Comparison of ENCODE assay signal across 8 cellular contexts in the genomic region with DNA sequence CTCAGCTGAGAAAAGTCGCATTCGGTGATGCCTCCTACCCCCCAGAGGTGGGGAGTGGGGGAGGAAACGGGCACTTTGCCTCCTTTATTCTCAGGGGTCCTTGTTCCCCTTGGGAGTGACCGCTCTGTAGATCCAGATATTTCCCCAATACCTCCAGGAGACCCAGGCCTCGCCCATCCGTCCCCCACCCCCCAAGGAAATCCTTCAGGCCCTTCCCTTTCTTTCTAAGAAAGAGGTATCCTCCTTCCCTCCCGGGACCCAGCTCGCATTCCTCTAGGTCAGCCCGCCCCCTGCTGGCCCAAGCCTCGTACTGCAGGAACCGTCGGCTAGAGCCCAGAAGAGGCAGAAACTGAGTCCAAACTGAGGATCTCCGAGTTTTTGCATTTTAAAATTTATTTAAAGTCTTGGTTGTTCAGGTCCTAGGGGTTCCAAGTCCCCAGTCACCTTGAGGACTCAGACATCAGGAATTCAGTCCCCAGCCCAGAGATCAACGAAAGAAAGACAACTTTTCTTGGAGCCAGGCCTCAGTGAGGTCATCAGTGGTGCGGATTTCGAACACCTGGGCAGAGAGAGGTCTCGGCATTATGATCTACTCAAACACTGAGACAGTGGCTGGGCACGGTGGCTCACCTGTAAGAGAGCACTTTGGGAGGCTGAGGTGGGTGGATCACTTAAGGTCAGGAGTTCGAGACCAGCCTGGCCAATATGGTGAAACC. TPM values are rescaled to one million over a fixed set of nuclear protein-coding genes. Genes with fewer than 3 reads are reported as not detected.
DNase-seq lines count a peak whose midpoint lies in the region; ATAC-seq and TF ChIP-seq lines count a peak whose summit lies in the region.

No MANE protein-coding gene starts in this region.

- DNase-seq in NCI-H2081 (lab: John Stamatoyannopoulos, UW), result peak; percentile 47 to 64
- no peak for DNase-seq in NCI-H2081 treated with DMSO at 0.1 percent for 48 hours (lab: John Stamatoyannopoulos, UW)
- peak; percentile 26 for DNase-seq in NCI-H2029 treated with DMSO at 0.1 percent for 48 hours (lab: John Stamatoyannopoulos, UW)
- peak; percentile 95 for DNase-seq in WTC11 (ENCODE audit: low spot score)
- DNase-seq in MCF 10A (ENCODE audit: unreplicated experiment), result peak; percentile 80
- peak; percentile 94 for DNase-seq in inferior parietal cortex (ENCODE audit: extremely low spot score)
- peak; percentile 87 for DNase-seq in stimulated activated CD4-positive, alpha-beta T cell treated with anti-CD3 and anti-CD28 coated beads, Interleukin-15, amount 100 ng/mL, for 24 hours

- intact Hi-C loops in MCF 10A (cut with micrococcal nuclease), result loop anchor here (1.0 to 10.0 kb wide), 5 partner anchors 116 to 366 kb away; partner anchors contain the start of gene NCCRP1

- H3K9me3 Mint-ChIP-seq in WTC11 (0 out of 2 replicates have a peak, but pooled peaks cover 3% of the 10 kb centered on the region), MCF 10A (ENCODE audit: unreplicated experiment) (no peaks in the 10 kb centered on the region)

- H3K4me3 Mint-ChIP-seq in WTC11 (no peak overlapping the region), MCF 10A (ENCODE audit: unreplicated experiment) (no peak overlapping the region)

- BruUV-seq in MCF 10A (replicated peaks; lab: Mats Ljungman, UMichigan), result no TSS peak

- peak; percentile 99 for TF ChIP-seq CTCF in WTC11 (IDR thresholded peaks at IDR 0.05)
- peak; percentile 95 for TF ChIP-seq CTCF in MCF 10A (IDR thresholded peaks at IDR 0.05; ENCODE audit: unreplicated experiment)

- CTCF ChIA-PET in WTC11 (lab: Charles Lee), result interaction anchor here (0.5 to 2.7 kb wide), 31 partner anchors 8 to 1129 kb away, joined by 3 to 13 read pairs (median 4); partner anchors contain the start of genes GMFG, MED29, PAF1 and PAK4
- CTCF ChIA-PET in MCF 10A (lab: Yijun Ruan, JAX), result interaction anchor here (0.6 to 4.8 kb wide), 29 partner anchors 8 to 446 kb away, joined by 3 to 65 read pairs (median 4); partner anchors contain the start of genes GMFG, IFNL1 and PAK4

- H3K4me1 Mint-ChIP-seq in WTC11 (peaks cover 11% of the 10 kb centered on the region), MCF 10A (ENCODE audit: insufficient read depth, unreplicated experiment) (no peaks in the 10 kb centered on the region)

- H3K27ac Mint-ChIP-seq in WTC11 (no peak overlapping the region), MCF 10A (ENCODE audit: low read depth, unreplicated experiment) (no peak overlapping the region)

- ATAC-seq in WTC11, result peak; percentile 65
- ATAC-seq in HG03354 (IDR thresholded peaks at IDR 0.05; ENCODE audit: poor library complexity, severe bottlenecking, unreplicated experiment), result no peak

- POLR2A ChIA-PET in WTC11 (lab: Charles Lee), result no interaction called here
- POLR2A ChIA-PET in MCF 10A (lab: Yijun Ruan, JAX), result interaction anchor here (1.7 to 1.8 kb wide), 2 partner anchors 206 to 216 kb away, joined by 7 to 8 read pairs; no protein-coding TSS in a partner anchor

- H3K36me3 Mint-ChIP-seq in WTC11 (no peaks in the 10 kb centered on the region), MCF 10A (ENCODE audit: insufficient read depth, unreplicated experiment) (no peaks in the 10 kb centered on the region)

- peaks cover 26% of the 10 kb centered on the region for H3K27me3 Mint-ChIP-seq in WTC11 (ENCODE audit: low read depth)
- no peaks in the 10 kb centered on the region for H3K27me3 Mint-ChIP-seq in MCF 10A (ENCODE audit: insufficient read depth, unreplicated experiment)

TF ChIP-seq in WTC11, 78 proteins besides CTCF, POLR2A, EP300 and RAD21 (continues in another document):
- TF ChIP-seq ARID4B (CRISPR knock-in tag; IDR thresholded peaks at IDR 0.05; ENCODE audit: borderline replicate concordance) (no peak), ZBTB21 (CRISPR knock-in tag; IDR thresholded peaks at IDR 0.05; ENCODE audit: borderline replicate concordance) (no peak), PRRX2 (CRISPR knock-in tag; IDR thresholded peaks at IDR 0.05) (no peak), ZNF416 (CRISPR knock-in tag; IDR thresholded peaks at IDR 0.05) (no peak), USF1 (CRISPR knock-in tag; IDR thresholded peaks at IDR 0.05) (no peak), TEAD4 (CRISPR knock-in tag; IDR thresholded peaks at IDR 0.05) (no peak), E2F5 (CRISPR knock-in tag; IDR thresholded peaks at IDR 0.05) (no peak), NFATC4 (CRISPR knock-in tag; IDR thresholded peaks at IDR 0.05) (no peak), CBFB (CRISPR knock-in tag; IDR thresholded peaks at IDR 0.05; ENCODE audit: low read depth) (no peak), ZNF317 (CRISPR knock-in tag; IDR thresholded peaks at IDR 0.05; ENCODE audit: borderline replicate concordance, low read depth) (no peak)
- TF ChIP-seq, protein P1, sequence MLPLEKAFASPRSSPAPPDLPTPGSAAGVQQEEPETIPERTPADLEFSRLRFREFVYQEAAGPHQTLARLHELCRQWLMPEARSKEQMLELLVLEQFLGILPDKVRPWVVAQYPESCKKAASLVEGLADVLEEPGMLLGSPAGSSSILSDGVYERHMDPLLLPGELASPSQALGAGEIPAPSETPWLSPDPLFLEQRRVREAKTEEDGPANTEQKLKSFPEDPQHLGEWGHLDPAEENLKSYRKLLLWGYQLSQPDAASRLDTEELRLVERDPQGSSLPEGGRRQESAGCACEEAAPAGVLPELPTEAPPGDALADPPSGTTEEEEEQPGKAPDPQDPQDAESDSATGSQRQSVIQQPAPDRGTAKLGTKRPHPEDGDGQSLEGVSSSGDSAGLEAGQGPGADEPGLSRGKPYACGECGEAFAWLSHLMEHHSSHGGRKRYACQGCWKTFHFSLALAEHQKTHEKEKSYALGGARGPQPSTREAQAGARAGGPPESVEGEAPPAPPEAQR (CRISPR knock-in tag; IDR thresholded peaks at IDR 0.05), result no peak

RNA-seq across cellular contexts. Expression of gene LRFN1, which starts 7.5 kb away (rescaled TPM):
- total RNA-seq in WTC11 (2021) (7.1 to 8.5 TPM (median 8.1 TPM) in 3 replicates), MCF 10A (2022) (0.16 TPM in 1 of 2 replicates, not detected in the other)

RNA-seq across cellular contexts. Expression of gene GMFG, which starts 7.7 kb away (rescaled TPM):
- total RNA-seq in WTC11 (2021), result 0.96 to 1.8 TPM (median 1.4 TPM) in 3 replicates
- not detected in 2 replicates for total RNA-seq in MCF 10A (2022)

RNA-seq across cellular contexts. Expression of gene SAMD4B, which starts 14.1 kb away (rescaled TPM):
- total RNA-seq in WTC11 (2021) (148 to 164 TPM (median 150 TPM) in 3 replicates), MCF 10A (2022) (65.4 and 94.2 TPM in 2 replicates)

RNA-seq across cellular contexts. Expression of gene IFNL1, which starts 31.9 kb away (rescaled TPM):
- total RNA-seq in WTC11 (2021), result not detected in 3 replicates
- not detected in 2 replicates for total RNA-seq in MCF 10A (2022)

RNA-seq across cellular contexts. Expression of gene IFNL2, which starts 60.0 kb away (rescaled TPM):
- not detected in 3 replicates for total RNA-seq in WTC11 (2021)
- not detected in 2 replicates for total RNA-seq in MCF 10A (2022)
